8 cellular contexts compared by ENCODE assay signal in genomic region chr12:49838973-49839633, GRCh38. TPM values are rescaled to one million over a fixed set of nuclear protein-coding genes. Genes with fewer than 3 reads are reported as not detected.
DNase-seq lines count a peak whose midpoint lies in the region; ATAC-seq and TF ChIP-seq lines count a peak whose summit lies in the region.

No MANE protein-coding gene starts in this region.

- no peak for TF ChIP-seq EP300 in tibial nerve (IDR thresholded peaks at IDR 0.05)

- H3K27me3 ChIP-seq in A673 (replicated peaks; ENCODE audit: insufficient read depth, low read depth, low read length, poor library complexity) (no peaks in the 10 kb centered on the region), tibial nerve (no peaks in the 10 kb centered on the region)

- H3K27me3 Mint-ChIP-seq in activated CD4-positive, alpha-beta memory T cell treated with anti-CD3 and anti-CD28 coated beads, Interleukin-2, amount 10 ng/mL, durations not matched to agents 7 days and 5 days, result no peaks in the 10 kb centered on the region

- POLR2A ChIA-PET in A673 (lab: Charles Lee; ENCODE audit: low non-redundant PET), result interaction anchor here (0.6 kb wide), 1 partner anchor 11 kb away, joined by 12 read pairs; the partner anchor contains the start of gene NCKAP5L
- POLR2A ChIA-PET in activated CD4-positive, alpha-beta memory T cell treated with anti-CD3 and anti-CD28 coated beads, Interleukin-2, amount 10 ng/mL, durations not matched to agents 7 days and 5 days (lab: Charles Lee), result interaction anchor here (0.6 to 3.0 kb wide), 5 partner anchors 17 to 217 kb away, joined by 3 to 12 read pairs (median 3); partner anchors contain the start of gene TMBIM6

- H3K4me1 Mint-ChIP-seq in activated CD4-positive, alpha-beta memory T cell treated with anti-CD3 and anti-CD28 coated beads, Interleukin-2, amount 10 ng/mL, durations not matched to agents 7 days and 5 days, result peaks cover 29% of the 10 kb centered on the region

- no peaks in the 10 kb centered on the region for H3K9me3 Mint-ChIP-seq in activated CD4-positive, alpha-beta memory T cell treated with anti-CD3 and anti-CD28 coated beads, Interleukin-2, amount 10 ng/mL, durations not matched to agents 7 days and 5 days

- intact Hi-C loops in A673 (cut with micrococcal nuclease; ENCODE audit: unreplicated experiment), result loop anchor here (1.0 kb wide), 1 partner anchor 61 kb away; no protein-coding TSS in a partner anchor

- peak; percentile 67 for DNase-seq in A673 (ENCODE audit: low spot score)
- DNase-seq in DMS79 (lab: John Stamatoyannopoulos, UW), result peak; percentile 10
- DNase-seq in NB4 (ENCODE audit: low read depth), result peak; percentile 77
- DNase-seq in activated CD4-positive, alpha-beta memory T cell treated with anti-CD3 and anti-CD28 coated beads, Interleukin-2, amount 10 ng/mL, durations not matched to agents 7 days and 5 days, result peak; percentile 42
- peak; percentile 37 for DNase-seq in iPS-NIHi7 (ENCODE audit: extremely low spot score)
- DNase-seq in tibial nerve (ENCODE audit: low spot score in 2 of 2), result no peak
- DNase-seq in stimulated activated CD4-positive, alpha-beta T cell treated with anti-CD3 and anti-CD28 coated beads, Interleukin-12 subunit alpha, Interleukin-12 subunit beta, amount 100 ng/mL, for 4 hours, result no peak

- CTCF ChIA-PET in A673 (lab: Charles Lee), result interaction anchor here (0.6 to 1.3 kb wide), 6 partner anchors 11 to 410 kb away, joined by 3 to 6 read pairs (median 3); partner anchors contain the start of gene NCKAP5L
- CTCF ChIA-PET in activated CD4-positive, alpha-beta memory T cell treated with anti-CD3 and anti-CD28 coated beads, Interleukin-2, amount 10 ng/mL, durations not matched to agents 7 days and 5 days (lab: Charles Lee), result interaction anchor here (0.7 to 3.9 kb wide), 16 partner anchors 8 to 210 kb away, joined by 3 to 34 read pairs (median 4); partner anchors contain the start of genes NCKAP5L and TMBIM6

- no peak overlapping the region for H3K27ac Mint-ChIP-seq in activated CD4-positive, alpha-beta memory T cell treated with anti-CD3 and anti-CD28 coated beads, Interleukin-2, amount 10 ng/mL, durations not matched to agents 7 days and 5 days

- H3K4me3 Mint-ChIP-seq in activated CD4-positive, alpha-beta memory T cell treated with anti-CD3 and anti-CD28 coated beads, Interleukin-2, amount 10 ng/mL, durations not matched to agents 7 days and 5 days, result no peak overlapping the region

- H3K36me3 Mint-ChIP-seq in activated CD4-positive, alpha-beta memory T cell treated with anti-CD3 and anti-CD28 coated beads, Interleukin-2, amount 10 ng/mL, durations not matched to agents 7 days and 5 days (ENCODE audit: low read depth), result peaks cover 16% of the 10 kb centered on the region

- no peaks in the 10 kb centered on the region for H3K9me3 ChIP-seq in A673 (ENCODE audit: low read depth, low read length, poor library complexity, severe bottlenecking)
- no peaks in the 10 kb centered on the region for H3K9me3 ChIP-seq in tibial nerve

- peak; percentile 76 for TF ChIP-seq CTCF in A673 (conservative IDR thresholded peaks at IDR 0.05; ENCODE audit: low read depth, low read length)
- TF ChIP-seq CTCF in NB4 (IDR thresholded peaks at IDR 0.05; ENCODE audit: low read depth, low read length), result peak; percentile 91
- TF ChIP-seq CTCF in tibial nerve (IDR thresholded peaks at IDR 0.05), result peak; percentile 52 to 77 (median 62)

- TF ChIP-seq POLR2A in NB4 (IDR thresholded peaks at IDR 0.05; ENCODE audit: extremely low read depth, insufficient read length), result no peak
- no peak for TF ChIP-seq POLR2A in tibial nerve (IDR thresholded peaks at IDR 0.05)

- WGBS in tibial nerve, 2 donors, result 52 to 54% methylated on average over 3 of the region's 3 CpGs

- H3K36me3 ChIP-seq in A673 (ENCODE audit: insufficient read depth, low read length, poor library complexity, severe bottlenecking), result no peaks in the 10 kb centered on the region
- peaks cover 0 to 5% (median 0%) of the 10 kb centered on the region in 3 donors for H3K36me3 ChIP-seq in tibial nerve

- ATAC-seq in HG03521 (IDR thresholded peaks at IDR 0.05; ENCODE audit: unreplicated experiment), result no peak

- BruUV-seq in A673 (replicated peaks; lab: Mats Ljungman, UMichigan), result no TSS peak

- H3K4me1 ChIP-seq in A673 (ENCODE audit: insufficient read depth, low read length, poor library complexity, severe bottlenecking) (peaks cover 15% of the 10 kb centered on the region), tibial nerve (peaks cover 0 to 21% (median 7%) of the 10 kb centered on the region in 4 donors)

- no peak overlapping the region for H3K27ac ChIP-seq in A673 (ENCODE audit: low read depth, low read length, poor library complexity, severe bottlenecking)
- H3K27ac ChIP-seq in tibial nerve, result no peak overlapping the region

- H3K4me3 ChIP-seq in A673 (ENCODE audit: low read depth, low read length, poor library complexity, severe bottlenecking) (no peak overlapping the region), NB4 (ENCODE audit: low read depth, low read length) (no peak overlapping the region), tibial nerve (no peak overlapping the region)

RNA-seq across cellular contexts. Expression of gene BCDIN3D, which starts 3.8 kb away (rescaled TPM):
- total RNA-seq in A673 (2021), result 5.7 and 6.4 TPM in 2 replicates
- 1 to 10 TPM; 8.9 to 9.9 TPM for total RNA-seq in activated CD4-positive, alpha-beta memory T cell treated with anti-CD3 and anti-CD28 coated beads, Interleukin-2, amount 10 ng/mL, durations not matched to agents 7 days and 5 days
- 1 to 10 TPM; 1.2 to 4.2 (median 2.5) TPM for total RNA-seq in tibial nerve

RNA-seq across cellular contexts. Expression of gene NCKAP5L, which starts 10.9 kb away (rescaled TPM):
- total RNA-seq in A673 (2021) (28.2 and 29.0 TPM in 2 replicates), tibial nerve (10 to 100 TPM; 36.1 to 70.2 (median 44.7) TPM)
- 1 to 10 TPM; 1.1 to 1.2 TPM for total RNA-seq in activated CD4-positive, alpha-beta memory T cell treated with anti-CD3 and anti-CD28 coated beads, Interleukin-2, amount 10 ng/mL, durations not matched to agents 7 days and 5 days

Comparison
In these comparisons a context has a peak if more than half of its experiments do, and no peak if none do; other contexts are left out.
1. DNase-seq: peak in A673 (single experiment), DMS79 (single experiment), NB4 (single experiment), activated CD4-positive, alpha-beta memory T cell treated with anti-CD3 and anti-CD28 coated beads, Interleukin-2, amount 10 ng/mL, durations not matched to agents 7 days and 5 days (single experiment) and iPS-NIHi7 (single experiment); none in tibial nerve (0 of 2) and stimulated activated CD4-positive, alpha-beta T cell treated with anti-CD3 and anti-CD28 coated beads, Interleukin-12 subunit alpha, Interleukin-12 subunit beta, amount 100 ng/mL, for 4 hours (single experiment).
2. RNA of gene NCKAP5L, which starts 10.9 kb away (total RNA-seq): 36.1 to 70.2 TPM in tibial nerve and 28.2 to 29.0 TPM in A673; 1.1 to 1.2 TPM in activated CD4-positive, alpha-beta memory T cell treated with anti-CD3 and anti-CD28 coated beads, Interleukin-2, amount 10 ng/mL, durations not matched to agents 7 days and 5 days; every median in the first group is over 10 times any median in the second.
3. Peak in every context shown above with its lines, with median percentiles within 50 percentile points of each other: CTCF ChIP-seq.